1 cellular context compared by ENCODE assay signal in genomic region chr19:10086032-10086903, GRCh38.
TF ChIP-seq lines count a peak whose summit lies in the region.

SHFL (plus strand) TSS chr19:10086317; CDS start chr19:10086428, 111 bp downstream.

TF ChIP-seq in HepG2, 621 proteins besides CTCF, POLR2A, EP300 and RAD21 (continued from another document and continues in another):
- TF ChIP-seq ZNF281 (CRISPR knock-in tag; IDR thresholded peaks at IDR 0.05; ENCODE audit: borderline replicate concordance) (peak; percentile 86; the same call in 1 of the 2 replicates), RBM39 (IDR thresholded peaks at IDR 0.05; ENCODE audit: low read depth, low read length, poor library complexity, severe bottlenecking) (peak; percentile 51), ZNF883 (CRISPR knock-in tag; IDR thresholded peaks at IDR 0.05; ENCODE audit: not compliant biosample characterization) (peak; percentile 58), RNF219 (CRISPR knock-in tag; IDR thresholded peaks at IDR 0.05) (no peak), ELF3 (CRISPR knock-in tag; IDR thresholded peaks at IDR 0.05) (0 out of 2 replicates have a peak, but pooled peaks have one; percentile 2), ZNF780A (CRISPR knock-in tag; IDR thresholded peaks at IDR 0.05) (no peak), ZSCAN20 (CRISPR knock-in tag; IDR thresholded peaks at IDR 0.05; ENCODE audit: borderline replicate concordance) (no peak), KDM4B (CRISPR knock-in tag; IDR thresholded peaks at IDR 0.05) (no peak), RCOR2 (CRISPR knock-in tag; IDR thresholded peaks at IDR 0.05) (peak; percentile 8; the same call in 1 of the 2 replicates), NFATC3 (CRISPR knock-in tag; IDR thresholded peaks at IDR 0.05) (no peak), FLYWCH1 (CRISPR knock-in tag; IDR thresholded peaks at IDR 0.05) (no peak), ZNF746 (CRISPR knock-in tag; IDR thresholded peaks at IDR 0.05) (0 out of 2 replicates have a peak, but pooled peaks have one; percentile 22), SMYD3 (CRISPR knock-in tag; IDR thresholded peaks at IDR 0.05) (no peak), GZF1 (CRISPR knock-in tag; IDR thresholded peaks at IDR 0.05) (no peak), BCL3 (CRISPR knock-in tag; IDR thresholded peaks at IDR 0.05) (peak; percentile 49; the same call in 1 of the 2 replicates), ZNF205 (CRISPR knock-in tag; IDR thresholded peaks at IDR 0.05) (no peak), MXD4 (CRISPR knock-in tag; IDR thresholded peaks at IDR 0.05) (peak; percentile 64; the same call in 1 of the 2 replicates), KDM6A (CRISPR knock-in tag; IDR thresholded peaks at IDR 0.05; ENCODE audit: low read depth) (peak; percentile 44), ZNF598 (CRISPR knock-in tag; IDR thresholded peaks at IDR 0.05; ENCODE audit: borderline replicate concordance) (no peak; the same call in 1 of the 2 replicates), FOXP1 (IDR thresholded peaks at IDR 0.05) (no peak), FOXP1 (CRISPR knock-in tag; IDR thresholded peaks at IDR 0.05) (no peak), ZNF720 (CRISPR knock-in tag; IDR thresholded peaks at IDR 0.05) (no peak), MTERF4 (CRISPR knock-in tag; IDR thresholded peaks at IDR 0.05) (0 out of 2 replicates have a peak, but pooled peaks have one; percentile 29), ZNF816 (CRISPR knock-in tag; IDR thresholded peaks at IDR 0.05; ENCODE audit: borderline replicate concordance) (no peak), GABPA (IDR thresholded peaks at IDR 0.05; ENCODE audit: low read depth, low read length) (no peak), GABPA (CRISPR knock-in tag; IDR thresholded peaks at IDR 0.05; ENCODE audit: low read depth) (no peak), KLF11 (CRISPR knock-in tag; IDR thresholded peaks at IDR 0.05) (no peak), ZBTB2 (CRISPR knock-in tag; IDR thresholded peaks at IDR 0.05; ENCODE audit: low read depth) (peak; percentile 52; the same call in 1 of the 2 replicates), ZNF24 (IDR thresholded peaks at IDR 0.05) (no peak), ZNF850 (CRISPR knock-in tag; conservative IDR thresholded peaks at IDR 0.05) (peak; percentile 74; the same call in 1 of the 2 replicates), POLR2G (IDR thresholded peaks at IDR 0.05; ENCODE audit: low read depth, low read length) (peak; percentile 69; the same call in 1 of the 2 replicates), SIN3A (IDR thresholded peaks at IDR 0.05; ENCODE audit: borderline replicate concordance, low read depth, low read length) (peak; percentile 30; the same call in 1 of the 2 replicates), SNAI1 (CRISPR knock-in tag; IDR thresholded peaks at IDR 0.05; ENCODE audit: borderline replicate concordance) (peak; percentile 56; the same call in 1 of the 2 replicates), AKNA (CRISPR knock-in tag; IDR thresholded peaks at IDR 0.05; ENCODE audit: borderline replicate concordance) (no peak), KMT2B (CRISPR knock-in tag; IDR thresholded peaks at IDR 0.05) (no peak), MLLT10 (CRISPR knock-in tag; IDR thresholded peaks at IDR 0.05) (no peak), ZNF563 (CRISPR knock-in tag; IDR thresholded peaks at IDR 0.05) (0 out of 2 replicates have a peak, but pooled peaks have one; percentile 70)
- TF ChIP-seq, protein P1, sequence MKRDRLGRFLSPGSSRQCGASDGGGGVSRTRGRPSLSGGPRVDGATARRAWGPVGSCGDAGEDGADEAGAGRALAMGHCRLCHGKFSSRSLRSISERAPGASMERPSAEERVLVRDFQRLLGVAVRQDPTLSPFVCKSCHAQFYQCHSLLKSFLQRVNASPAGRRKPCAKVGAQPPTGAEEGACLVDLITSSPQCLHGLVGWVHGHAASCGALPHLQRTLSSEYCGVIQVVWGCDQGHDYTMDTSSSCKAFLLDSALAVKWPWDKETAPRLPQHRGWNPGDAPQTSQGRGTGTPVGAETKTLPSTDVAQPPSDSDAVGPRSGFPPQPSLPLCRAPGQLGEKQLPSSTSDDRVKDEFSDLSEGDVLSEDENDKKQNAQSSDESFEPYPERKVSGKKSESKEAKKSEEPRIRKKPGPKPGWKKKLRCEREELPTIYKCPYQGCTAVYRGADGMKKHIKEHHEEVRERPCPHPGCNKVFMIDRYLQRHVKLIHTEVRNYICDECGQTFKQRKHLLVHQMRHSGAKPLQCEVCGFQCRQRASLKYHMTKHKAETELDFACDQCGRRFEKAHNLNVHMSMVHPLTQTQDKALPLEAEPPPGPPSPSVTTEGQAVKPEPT (CRISPR knock-in tag; IDR thresholded peaks at IDR 0.05; ENCODE audit: low read depth) = 0 out of 2 replicates have a peak, but pooled peaks have one; percentile 60
- TF ChIP-seq, protein P2, sequence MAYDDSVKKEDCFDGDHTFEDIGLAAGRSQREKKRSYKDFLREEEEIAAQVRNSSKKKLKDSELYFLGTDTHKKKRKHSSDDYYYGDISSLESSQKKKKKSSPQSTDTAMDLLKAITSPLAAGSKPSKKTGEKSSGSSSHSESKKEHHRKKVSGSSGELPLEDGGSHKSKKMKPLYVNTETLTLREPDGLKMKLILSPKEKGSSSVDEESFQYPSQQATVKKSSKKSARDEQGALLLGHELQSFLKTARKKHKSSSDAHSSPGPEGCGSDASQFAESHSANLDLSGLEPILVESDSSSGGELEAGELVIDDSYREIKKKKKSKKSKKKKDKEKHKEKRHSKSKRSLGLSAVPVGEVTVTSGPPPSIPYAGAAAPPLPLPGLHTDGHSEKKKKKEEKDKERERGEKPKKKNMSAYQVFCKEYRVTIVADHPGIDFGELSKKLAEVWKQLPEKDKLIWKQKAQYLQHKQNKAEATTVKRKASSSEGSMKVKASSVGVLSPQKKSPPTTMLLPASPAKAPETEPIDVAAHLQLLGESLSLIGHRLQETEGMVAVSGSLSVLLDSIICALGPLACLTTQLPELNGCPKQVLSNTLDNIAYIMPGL (CRISPR knock-in tag; IDR thresholded peaks at IDR 0.05; ENCODE audit: borderline replicate concordance in 1 of 2, low read depth in 1 of 2) = no peak; a peak in 1 of 4 replicates
- TF ChIP-seq, protein P3, sequence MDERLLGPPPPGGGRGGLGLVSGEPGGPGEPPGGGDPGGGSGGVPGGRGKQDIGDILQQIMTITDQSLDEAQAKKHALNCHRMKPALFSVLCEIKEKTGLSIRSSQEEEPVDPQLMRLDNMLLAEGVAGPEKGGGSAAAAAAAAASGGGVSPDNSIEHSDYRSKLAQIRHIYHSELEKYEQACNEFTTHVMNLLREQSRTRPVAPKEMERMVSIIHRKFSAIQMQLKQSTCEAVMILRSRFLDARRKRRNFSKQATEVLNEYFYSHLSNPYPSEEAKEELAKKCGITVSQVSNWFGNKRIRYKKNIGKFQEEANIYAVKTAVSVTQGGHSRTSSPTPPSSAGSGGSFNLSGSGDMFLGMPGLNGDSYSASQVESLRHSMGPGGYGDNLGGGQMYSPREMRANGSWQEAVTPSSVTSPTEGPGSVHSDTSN (CRISPR knock-in tag; IDR thresholded peaks at IDR 0.05) = no peak
- TF ChIP-seq, protein P4, sequence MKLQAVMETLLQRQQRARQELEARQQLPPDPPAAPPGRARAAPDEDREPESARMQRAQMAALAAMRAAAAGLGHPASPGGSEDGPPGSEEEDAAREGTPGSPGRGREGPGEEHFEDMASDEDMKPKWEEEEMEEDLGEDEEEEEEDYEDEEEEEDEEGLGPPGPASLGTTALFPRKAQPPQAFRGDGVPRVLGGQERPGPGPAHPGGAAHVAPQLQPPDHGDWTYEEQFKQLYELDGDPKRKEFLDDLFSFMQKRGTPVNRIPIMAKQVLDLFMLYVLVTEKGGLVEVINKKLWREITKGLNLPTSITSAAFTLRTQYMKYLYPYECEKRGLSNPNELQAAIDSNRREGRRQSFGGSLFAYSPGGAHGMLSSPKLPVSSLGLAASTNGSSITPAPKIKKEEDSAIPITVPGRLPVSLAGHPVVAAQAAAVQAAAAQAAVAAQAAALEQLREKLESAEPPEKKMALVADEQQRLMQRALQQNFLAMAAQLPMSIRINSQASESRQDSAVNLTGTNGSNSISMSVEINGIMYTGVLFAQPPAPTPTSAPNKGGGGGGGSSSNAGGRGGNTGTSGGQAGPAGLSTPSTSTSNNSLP (IDR thresholded peaks at IDR 0.05; ENCODE audit: low read depth, low read length) = no peak
